In genomic region chr2:238143239-238143951, GRCh38 we compare ENCODE assay signal across 10 cellular contexts. TPM values are rescaled to one million over a fixed set of nuclear protein-coding genes. Genes with fewer than 3 reads are reported as not detected.
DNase-seq lines count a peak whose midpoint lies in the region; ATAC-seq and TF ChIP-seq lines count a peak whose summit lies in the region.
"Had no signal": no experiment of that assay in that cellular context is flagged by ENCODE, and none has a peak within 500 bp of the region (broad histone marks: within the 10 kb centered on the region; RNA-seq: fewer than 3 reads in every experiment).

No MANE protein-coding gene starts in this region.

- H3K4me3 ChIP-seq in coronary artery, result peak overlapping the region; percentile 50

- no peak overlapping the region for H3K4me3 Mint-ChIP-seq in activated T-cell treated with anti-CD3 and anti-CD28 coated beads, Interleukin-2, amount 50 U/mL, for 72 hours
- H3K4me3 Mint-ChIP-seq in activated T-cell treated with anti-CD3 and anti-CD28 coated beads, Interleukin-2, amount 50 U/mL, for 24 hours, result no peak overlapping the region
- H3K4me3 Mint-ChIP-seq: CD8-positive, alpha-beta T cell had no signal

- no peaks in the 10 kb centered on the region for H3K9me3 Mint-ChIP-seq in activated T-cell treated with anti-CD3 and anti-CD28 coated beads, Interleukin-2, amount 50 U/mL, for 72 hours
- H3K9me3 Mint-ChIP-seq in activated T-cell treated with anti-CD3 and anti-CD28 coated beads, Interleukin-2, amount 50 U/mL, for 24 hours, result no peaks in the 10 kb centered on the region
- H3K9me3 Mint-ChIP-seq: CD8-positive, alpha-beta T cell had no signal

- no peak for TF ChIP-seq CTCF in coronary artery (IDR thresholded peaks at IDR 0.05)

- H3K27ac ChIP-seq in coronary artery, result peak overlapping the region; percentile 6 to 82

- DNase-seq in activated T-cell treated with anti-CD3 and anti-CD28 coated beads, Interleukin-2, amount 50 U/mL, for 72 hours, result peak in 1 of 2 donors; percentile 26
- DNase-seq in activated T-cell treated with anti-CD3 and anti-CD28 coated beads, Interleukin-2, amount 50 U/mL, for 24 hours, result no peak
- peak; percentile 98 for DNase-seq in LHCN-M2 (ENCODE audit: low read depth)
- peak; percentile 81 for DNase-seq in coronary artery (ENCODE audit: low spot score)
- DNase-seq in renal cortical epithelial cell (ENCODE audit: low read depth), result peak; percentile 86
- no peak for DNase-seq in head of caudate nucleus
- DNase-seq in medulla oblongata (ENCODE audit: extremely low spot score), result no peak
- DNase-seq: CD8-positive, alpha-beta T cell; MM.1S had no signal

- H3K36me3 Mint-ChIP-seq in activated T-cell treated with anti-CD3 and anti-CD28 coated beads, Interleukin-2, amount 50 U/mL, for 72 hours (ENCODE audit: insufficient read depth in 2 of 2), result no peaks in the 10 kb centered on the region
- no peaks in the 10 kb centered on the region for H3K36me3 Mint-ChIP-seq in activated T-cell treated with anti-CD3 and anti-CD28 coated beads, Interleukin-2, amount 50 U/mL, for 24 hours (ENCODE audit: low read depth)
- H3K36me3 Mint-ChIP-seq: CD8-positive, alpha-beta T cell had no signal

- no peak overlapping the region for H3K27ac Mint-ChIP-seq in activated T-cell treated with anti-CD3 and anti-CD28 coated beads, Interleukin-2, amount 50 U/mL, for 72 hours
- no peak overlapping the region for H3K27ac Mint-ChIP-seq in activated T-cell treated with anti-CD3 and anti-CD28 coated beads, Interleukin-2, amount 50 U/mL, for 24 hours
- H3K27ac Mint-ChIP-seq: CD8-positive, alpha-beta T cell had no signal

- H3K27me3 Mint-ChIP-seq in activated T-cell treated with anti-CD3 and anti-CD28 coated beads, Interleukin-2, amount 50 U/mL, for 72 hours (ENCODE audit: low read depth), result no peaks in the 10 kb centered on the region
- no peaks in the 10 kb centered on the region for H3K27me3 Mint-ChIP-seq in activated T-cell treated with anti-CD3 and anti-CD28 coated beads, Interleukin-2, amount 50 U/mL, for 24 hours

- peak; percentile 33 to 50 for ATAC-seq in activated T-cell treated with anti-CD3 and anti-CD28 coated beads, Interleukin-2, amount 50 U/mL, for 72 hours (replicated peaks in 1 of 2)
- ATAC-seq in GM18870 (IDR thresholded peaks at IDR 0.05; ENCODE audit: unreplicated experiment), result no peak
- ATAC-seq: CD8-positive, alpha-beta T cell had no signal

- peaks cover 7% of the 10 kb centered on the region for H3K4me1 Mint-ChIP-seq in activated T-cell treated with anti-CD3 and anti-CD28 coated beads, Interleukin-2, amount 50 U/mL, for 72 hours (ENCODE audit: low read depth)
- H3K4me1 Mint-ChIP-seq in activated T-cell treated with anti-CD3 and anti-CD28 coated beads, Interleukin-2, amount 50 U/mL, for 24 hours (ENCODE audit: low read depth), result peaks cover 9% of the 10 kb centered on the region

- intact Hi-C loops in head of caudate nucleus (cut with DNase I), result no loop called here

RNA-seq across cellular contexts. Expression of gene KLHL30, which starts 4.9 kb away (rescaled TPM):
- not detected for total RNA-seq in activated T-cell treated with anti-CD3 and anti-CD28 coated beads, Interleukin-2, amount 50 U/mL, for 72 hours
- total RNA-seq in LHCN-M2 (2014; rRNA removed) (0.96 and 2.1 TPM in 2 replicates), renal cortical epithelial cell (0.40 and 0.87 TPM in 2 replicates)
- polyA plus RNA-seq in LHCN-M2 (2012), result 8.0 TPM
- total RNA-seq: CD8-positive, alpha-beta T cell had no signal

RNA-seq across cellular contexts. Expression of gene ERFE, which starts 15.4 kb away (rescaled TPM):
- total RNA-seq in activated T-cell treated with anti-CD3 and anti-CD28 coated beads, Interleukin-2, amount 50 U/mL, for 72 hours, result under 1 TPM; 0.60 to 0.88 TPM
- total RNA-seq in LHCN-M2 (2014; rRNA removed), result 24.2 and 25.6 TPM in 2 replicates
- 15.3 TPM for polyA plus RNA-seq in LHCN-M2 (2012)
- 10.4 and 13.9 TPM in 2 replicates for total RNA-seq in renal cortical epithelial cell
- total RNA-seq: CD8-positive, alpha-beta T cell had no signal

RNA-seq across cellular contexts. Expression of gene ESPNL, which starts 43.3 kb away (rescaled TPM):
- under 1 TPM; 0.07 to 0.19 TPM for total RNA-seq in activated T-cell treated with anti-CD3 and anti-CD28 coated beads, Interleukin-2, amount 50 U/mL, for 72 hours
- total RNA-seq in LHCN-M2 (2014; rRNA removed) (9.7 and 14.2 TPM in 2 replicates), renal cortical epithelial cell (0.85 and 4.5 TPM in 2 replicates)
- 4.4 TPM for polyA plus RNA-seq in LHCN-M2 (2012)
- total RNA-seq: CD8-positive, alpha-beta T cell had no signal

Comparison
In these comparisons a context has a peak if more than half of its experiments do, and no peak if none do; other contexts are left out.
1. DNase-seq: peak in LHCN-M2 (single experiment), coronary artery (single experiment) and renal cortical epithelial cell (single experiment); none in activated T-cell treated with anti-CD3 and anti-CD28 coated beads, Interleukin-2, amount 50 U/mL, for 24 hours (single experiment), head of caudate nucleus (0 of 42) and medulla oblongata (single experiment).